In genomic region chr7:106041140-106041717, GRCh38 we compare ENCODE assay signal across 8 cellular contexts.
A peak's percentile ranks its signal among the peaks of the same experiment; 100 is the strongest.
DNase-seq lines count a peak whose midpoint lies in the region; ATAC-seq and TF ChIP-seq lines count a peak whose summit lies in the region.

No MANE protein-coding gene starts in this region.

- no peak overlapping the region for H3K4me3 Mint-ChIP-seq in activated CD4-positive, alpha-beta memory T cell treated with anti-CD3 and anti-CD28 coated beads, Interleukin-2, amount 10 ng/mL, durations not matched to agents 7 days and 5 days

- peak; percentile 13 for ATAC-seq in sciatic nerve
- ATAC-seq in HG03571 (IDR thresholded peaks at IDR 0.05; ENCODE audit: unreplicated experiment): no peak
- no peak for ATAC-seq in GM18511 (IDR thresholded peaks at IDR 0.05; ENCODE audit: unreplicated experiment)

- H3K27me3 Mint-ChIP-seq in activated CD4-positive, alpha-beta memory T cell treated with anti-CD3 and anti-CD28 coated beads, Interleukin-2, amount 10 ng/mL, durations not matched to agents 7 days and 5 days: peaks cover 32% of the 10 kb centered on the region

- DNase-seq in BJ (ENCODE audit: low read depth) (no peak), NB4 (ENCODE audit: low read depth) (peak; percentile 64), fibroblast of villous mesenchyme (ENCODE audit: low read depth) (peak; percentile 40), sciatic nerve (ENCODE audit: low spot score) (no peak)
- DNase-seq in activated CD4-positive, alpha-beta memory T cell treated with anti-CD3 and anti-CD28 coated beads, Interleukin-2, amount 10 ng/mL, durations not matched to agents 7 days and 5 days: peak; percentile 35

- H3K36me3 Mint-ChIP-seq in activated CD4-positive, alpha-beta memory T cell treated with anti-CD3 and anti-CD28 coated beads, Interleukin-2, amount 10 ng/mL, durations not matched to agents 7 days and 5 days (ENCODE audit: low read depth): no peaks in the 10 kb centered on the region

- no peak overlapping the region for H3K4me3 ChIP-seq in BJ (ENCODE audit: low read depth, low read length)
- no peak overlapping the region for H3K4me3 ChIP-seq in GM12875 (ENCODE audit: low read depth, low read length)
- no peak overlapping the region for H3K4me3 ChIP-seq in NB4 (ENCODE audit: low read depth, low read length)
- no peak overlapping the region for H3K4me3 ChIP-seq in fibroblast of villous mesenchyme (ENCODE audit: low read depth, low read length)

- CTCF ChIA-PET in BJ (lab: Yijun Ruan, JAX): interaction anchor here (0.8 to 11.0 kb wide), 13 partner anchors 9 to 391 kb away, joined by 3 to 128 read pairs (median 8); no protein-coding TSS in a partner anchor
- CTCF ChIA-PET in activated CD4-positive, alpha-beta memory T cell treated with anti-CD3 and anti-CD28 coated beads, Interleukin-2, amount 10 ng/mL, durations not matched to agents 7 days and 5 days (lab: Charles Lee): interaction anchor here (0.6 to 5.7 kb wide), 15 partner anchors 12 to 452 kb away, joined by 3 to 48 read pairs (median 5); no protein-coding TSS in a partner anchor

- peaks cover 7% of the 10 kb centered on the region for H3K4me1 Mint-ChIP-seq in activated CD4-positive, alpha-beta memory T cell treated with anti-CD3 and anti-CD28 coated beads, Interleukin-2, amount 10 ng/mL, durations not matched to agents 7 days and 5 days

- H3K36me3 ChIP-seq in BJ (ENCODE audit: control insufficient read depth, insufficient read depth, low read length): no peaks in the 10 kb centered on the region

- no peak overlapping the region for H3K27ac Mint-ChIP-seq in activated CD4-positive, alpha-beta memory T cell treated with anti-CD3 and anti-CD28 coated beads, Interleukin-2, amount 10 ng/mL, durations not matched to agents 7 days and 5 days

- H3K9me3 Mint-ChIP-seq in activated CD4-positive, alpha-beta memory T cell treated with anti-CD3 and anti-CD28 coated beads, Interleukin-2, amount 10 ng/mL, durations not matched to agents 7 days and 5 days: no peaks in the 10 kb centered on the region

- POLR2A ChIA-PET in BJ (lab: Charles Lee): no interaction called here
- POLR2A ChIA-PET in activated CD4-positive, alpha-beta memory T cell treated with anti-CD3 and anti-CD28 coated beads, Interleukin-2, amount 10 ng/mL, durations not matched to agents 7 days and 5 days (lab: Charles Lee): interaction anchor here (1.3 kb wide), 1 partner anchor 164 kb away, joined by 3 read pairs; the partner anchor contains the start of gene ATXN7L1

- no peak for TF ChIP-seq POLR2A in NB4 (IDR thresholded peaks at IDR 0.05; ENCODE audit: extremely low read depth, insufficient read length)

- H3K27me3 ChIP-seq in BJ (ENCODE audit: control insufficient read depth, insufficient read depth, low read length): peaks cover 6% of the 10 kb centered on the region

- TF ChIP-seq CTCF in BJ (IDR thresholded peaks at IDR 0.05; ENCODE audit: insufficient read depth, low read depth, low read length) (peak; percentile 62), GM12875 (IDR thresholded peaks at IDR 0.05; ENCODE audit: borderline replicate concordance, insufficient read depth, low read depth, low read length) (peak; percentile 87), NB4 (IDR thresholded peaks at IDR 0.05; ENCODE audit: low read depth, low read length) (peak; percentile 98), fibroblast of villous mesenchyme (IDR thresholded peaks at IDR 0.05; ENCODE audit: insufficient read depth, low read depth, low read length) (peak; percentile 75)

- intact Hi-C loops in sciatic nerve (cut with DNase I): loop anchor here (5.0 kb wide), 1 partner anchor 389 kb away; no protein-coding TSS in a partner anchor

Comparison
In these comparisons a context has a peak if more than half of its experiments do, and no peak if none do; other contexts are left out.
1. DNase-seq: peak in NB4 (single experiment), activated CD4-positive, alpha-beta memory T cell treated with anti-CD3 and anti-CD28 coated beads, Interleukin-2, amount 10 ng/mL, durations not matched to agents 7 days and 5 days (single experiment) and fibroblast of villous mesenchyme (single experiment); none in BJ (single experiment) and sciatic nerve (single experiment).
2. Peak in every context shown above with its lines, with median percentiles within 50 percentile points of each other: CTCF ChIP-seq.